In the genomic region with DNA sequence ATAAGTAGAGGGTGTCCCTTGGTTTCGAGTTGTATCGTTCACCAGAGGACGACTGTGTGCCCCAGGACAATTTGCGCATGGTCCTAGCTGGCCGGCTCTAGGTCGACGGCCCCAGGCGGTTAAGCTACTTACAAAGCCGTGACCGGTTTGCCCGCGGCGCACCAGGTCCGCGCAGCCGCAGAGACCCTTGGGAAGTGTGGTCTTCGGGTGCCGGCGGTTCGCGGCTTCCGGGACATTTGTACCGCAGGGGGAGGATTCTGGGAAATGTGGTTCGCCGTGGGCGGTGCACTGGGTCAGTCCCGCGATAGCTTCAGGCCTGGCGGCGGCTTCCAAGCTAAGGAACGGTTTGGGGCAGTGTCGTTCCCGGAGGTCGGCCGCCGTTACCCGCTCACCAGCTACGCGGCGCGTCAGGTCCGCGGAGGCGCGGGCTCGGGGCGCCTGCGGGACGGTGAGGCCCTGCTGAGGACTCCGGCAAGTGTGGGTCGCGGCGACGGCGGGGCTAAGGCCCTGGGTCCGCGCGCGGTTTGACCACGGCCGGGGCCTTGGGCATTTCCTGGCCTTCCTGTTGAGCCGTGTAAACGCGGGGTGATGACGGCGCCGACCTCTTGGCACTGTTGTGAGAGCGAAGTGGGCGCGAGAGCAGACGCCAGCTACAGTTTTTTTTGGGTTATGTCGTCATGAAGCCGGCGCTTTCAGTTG, we compare ENCODE assay signal across 8 cellular contexts. TPM values are rescaled to one million over a fixed set of nuclear protein-coding genes. Genes with fewer than 3 reads are reported as not detected.
DNase-seq lines count a peak whose midpoint lies in the region; TF ChIP-seq lines count a peak whose summit lies in the region.

ZNF302 (plus strand) TSS at position 293 of the 699 bp plus-strand sequence. CDS start 1,127 bp downstream, outside the sequence.

- H3K9me3 ChIP-seq in endodermal cell (ENCODE audit: control insufficient read depth, low read length) (peaks cover 55% of the 10 kb centered on the region), mesodermal cell (ENCODE audit: control insufficient read depth, low read length) (peaks cover 4% of the 10 kb centered on the region)

- TF ChIP-seq CTCF in GM20000 (IDR thresholded peaks at IDR 0.05; ENCODE audit: extremely low read depth, missing control alignments) (no peak), endodermal cell (conservative IDR thresholded peaks at IDR 0.05) (no peak)

- H3K9ac ChIP-seq in endodermal cell (ENCODE audit: extremely low read depth, low read length, poor library complexity, severe bottlenecking), result peak within 1 kb of the TSS; percentile 85

- peaks cover 40% of the 10 kb centered on the region for H3K36me3 Mint-ChIP-seq in endodermal cell (ENCODE audit: low read depth)

- H3K4me3 Mint-ChIP-seq in endodermal cell, result peak within 1 kb of the TSS; percentile 80

- H3K4me1 Mint-ChIP-seq in endodermal cell, result peaks cover 2% of the 10 kb centered on the region

- peaks cover 52% of the 10 kb centered on the region for H3K9me3 Mint-ChIP-seq in endodermal cell

- H3K27ac ChIP-seq in endodermal cell (ENCODE audit: low read depth, low read length), result peak within 1 kb of the TSS; percentile 79
- H3K27ac ChIP-seq in mesodermal cell (ENCODE audit: low read depth, low read length, severe bottlenecking), result peak within 1 kb of the TSS; percentile 90

- H3K4me3 ChIP-seq in endodermal cell (ENCODE audit: low read length) (peak within 1 kb of the TSS; percentile 87), mesodermal cell (ENCODE audit: extremely low read depth, insufficient read depth, low read length, poor library complexity, severe bottlenecking) (peak within 1 kb of the TSS; percentile 57)

- H3K36me3 ChIP-seq in endodermal cell (ENCODE audit: control insufficient read depth, insufficient read depth, low read length) (peaks cover 39% of the 10 kb centered on the region), mesodermal cell (ENCODE audit: control insufficient read depth, insufficient read depth, low read length) (peaks cover 38% of the 10 kb centered on the region)

- peaks cover 28% of the 10 kb centered on the region for H3K27me3 ChIP-seq in endodermal cell (ENCODE audit: control insufficient read depth, insufficient read depth, low read length, poor library complexity, severe bottlenecking)

- DNase-seq in COLO668 (lab: John Stamatoyannopoulos, UW; ENCODE audit: unreplicated experiment) (peak; percentile 98), GM20000 (ENCODE audit: low spot score) (peak; percentile 94), HT-29 (ENCODE audit: low spot score) (peak; percentile 93), NOMO-1 treated with DMSO at 0.1 percent for 48 hours (lab: John Stamatoyannopoulos, UW; ENCODE audit: unreplicated experiment) (peak; percentile 94), endodermal cell (peak; percentile 99)
- peak; percentile 83 for DNase-seq in activated CD8-positive, alpha-beta memory T cell treated with anti-CD3 and anti-CD28 coated beads, Interleukin-2, amount 50 U/mL, for 1 hour (ENCODE audit: extremely low read depth)
- peak; percentile 93 to 94 for DNase-seq in stimulated activated CD8-positive, alpha-beta memory T cell treated with anti-CD3 and anti-CD28 coated beads, Interleukin-15, amount 100 ng/mL, for 4 hours (ENCODE audit: low read depth in 2 of 2)

- 1% methylated on average over 38 to 74 of the region's 74 CpGs for WGBS in endodermal cell (ENCODE audit: insufficient coverage in 1 of 2, insufficient read length in 1 of 2), 2 experiments
- 0 to 1% methylated on average over 61 to 65 of the region's 74 CpGs for WGBS in mesodermal cell (ENCODE audit: insufficient coverage in 2 of 2), 2 experiments

- no peaks in the 10 kb centered on the region for H3K4me1 ChIP-seq in endodermal cell (ENCODE audit: control insufficient read depth, insufficient read depth, low read length)
- H3K4me1 ChIP-seq in mesodermal cell (ENCODE audit: control insufficient read depth, insufficient read depth, low read length, poor library complexity, severe bottlenecking), result no peaks in the 10 kb centered on the region

- H3K27me3 Mint-ChIP-seq in endodermal cell (ENCODE audit: insufficient read depth), result peaks cover 31% of the 10 kb centered on the region

- H3K27ac Mint-ChIP-seq in endodermal cell, result peak within 1 kb of the TSS; percentile 95

RNA-seq across cellular contexts. Expression of gene ZNF302, which starts in this region (rescaled TPM):
- 3.9 and 6.4 TPM in 2 replicates for total RNA-seq in HT-29 (2014; rRNA removed; shearing (Covaris generic))
- total RNA-seq in endodermal cell, result 10 to 100 TPM; 24.1 to 27.4 TPM
- 32.4 TPM for polyA plus RNA-seq in endodermal cell (2013, experiment 1 of 2)
- 26.9 TPM for polyA plus RNA-seq in endodermal cell (2013, experiment 2 of 2)
- polyA plus RNA-seq in mesodermal cell (2013, experiment 1 of 2), result 16.7 TPM
- polyA plus RNA-seq in mesodermal cell (2013, experiment 2 of 2), result 17.9 TPM

Comparison
In these comparisons a context has a peak if more than half of its experiments do, and no peak if none do; other contexts are left out.
1. Peak in every context shown above with its lines: DNase-seq, H3K4me3 ChIP-seq and H3K27ac ChIP-seq.